In genomic region chr13:102558029-102558428, GRCh38 we compare ENCODE assay signal across 20 cellular contexts.
"Had no signal": no experiment of that assay in that cellular context is flagged by ENCODE, and none has a peak within 500 bp of the region (broad histone marks: within the 10 kb centered on the region; RNA-seq: fewer than 3 reads in every experiment).

No MANE protein-coding gene starts in this region.

- ATAC-seq: activated CD4-positive, CD25-positive, alpha-beta regulatory T cell treated with anti-CD3 and anti-CD28 coated beads, Interleukin-2, amount 50 U/mL, for 24 hours; activated CD8-positive, alpha-beta T cell treated with anti-CD3 and anti-CD28 coated beads, Interleukin-2, amount 10 ng/mL, durations not matched to agents 7 days and 5 days; K562; SK-N-SH treated with all-trans-retinoic acid at 6 μM for 48 hours had no signal

- FAIRE-seq: K562 had no signal

- DNase-seq: activated CD4-positive, alpha-beta T cell treated with anti-CD3 and anti-CD28 coated beads for 4 hours; activated CD8-positive, alpha-beta memory T cell treated with anti-CD3 and anti-CD28 coated beads, Interleukin-2, amount 50 U/mL, for 48 hours; activated CD8-positive, alpha-beta T cell treated with anti-CD3 and anti-CD28 coated beads, Interleukin-2, amount 10 ng/mL, durations not matched to agents 7 days and 5 days; activated naive CD4-positive, alpha-beta T cell treated with anti-CD3 and anti-CD28 coated beads, Interleukin-2, amount 50 U/mL, for 16 hours; activated naive CD8-positive, alpha-beta T cell treated with anti-CD3 and anti-CD28 coated beads, Interleukin-2, amount 10 ng/mL, durations not matched to agents 7 days and 5 days; activated T-cell treated with anti-CD3 and anti-CD28 coated beads, Interleukin-2, amount 50 U/mL, for 1 hour; adrenal gland; anterior cingulate cortex; cerebellar nuclear complex; Karpas-422; NCI-H1105 treated with DMSO at 0.1 percent for 48 hours; NCI-H1930; NCI-H2107; NCI-H510A treated with DMSO at 0.1 percent for 48 hours; Peyer's patch; Right ventricle myocardium superior; SJCRH30 had no signal
